Comparison of ENCODE assay signal across 27 cellular contexts in the genomic region with DNA sequence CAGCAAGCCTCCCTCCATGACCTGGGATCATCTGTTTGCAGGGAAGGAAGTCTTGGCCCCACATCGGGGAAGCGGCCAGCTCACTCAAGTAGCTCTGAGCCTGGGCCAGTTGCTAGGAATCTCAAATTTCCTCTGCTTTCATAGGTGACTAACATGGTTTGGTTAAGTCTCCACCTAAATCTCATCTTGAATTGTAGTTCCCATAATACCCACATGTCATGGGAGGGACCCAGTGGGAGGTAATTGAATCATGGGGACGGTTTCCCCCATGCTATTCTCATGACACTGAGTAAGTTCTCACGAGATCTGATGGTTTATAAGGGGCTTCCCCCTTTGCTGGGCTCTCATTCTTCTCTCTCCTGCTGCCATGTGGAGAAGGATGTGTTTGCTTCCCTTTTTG.
DNase-seq lines count a peak whose midpoint lies in the region; ATAC-seq and TF ChIP-seq lines count a peak whose summit lies in the region.
"Had no signal": no experiment of that assay in that cellular context is flagged by ENCODE, and none has a peak within 500 bp of the region (broad histone marks: within the 10 kb centered on the region; RNA-seq: fewer than 3 reads in every experiment).

No MANE protein-coding gene starts in this region.

- no peak for TF ChIP-seq POLR2A in sigmoid colon (IDR thresholded peaks at IDR 0.05)

- H3K9me3 ChIP-seq in sigmoid colon: no peaks in the 10 kb centered on the region
- H3K9me3 ChIP-seq: left ventricle myocardium inferior, pancreas, transverse colon had no signal

- ATAC-seq in activated naive CD8-positive, alpha-beta T cell treated with anti-CD3 and anti-CD28 coated beads, Interleukin-2, amount 50 U/mL, for 24 hours: peak; percentile 37
- ATAC-seq: Panc1, pancreas had no signal

- peaks cover 0 to 6% (median 4%) of the 10 kb centered on the region in 4 donors for H3K4me1 ChIP-seq in sigmoid colon
- H3K4me1 ChIP-seq: pancreas had no signal

- H3K27ac ChIP-seq in RWPE1 (no peak overlapping the region), sigmoid colon (no peak overlapping the region)
- H3K27ac ChIP-seq: left ventricle myocardium inferior, pancreas, transverse colon had no signal

- no peak for TF ChIP-seq EP300 in sigmoid colon (IDR thresholded peaks at IDR 0.05)

- POLR2A ChIA-PET in activated CD4-positive, alpha-beta memory T cell treated with anti-CD3 and anti-CD28 coated beads for 36 hours (lab: Charles Lee): interaction anchor here (1.3 to 1.8 kb wide), 3 partner anchors 40 to 74 kb away, joined by 3 to 12 read pairs (median 6); no protein-coding TSS in a partner anchor
- POLR2A ChIA-PET in activated CD4-positive, alpha-beta memory T cell treated with anti-CD3 and anti-CD28 coated beads, Interleukin-2, amount 10 ng/mL, durations not matched to agents 7 days and 5 days (lab: Charles Lee): no interaction called here
- POLR2A ChIA-PET in RWPE1 (lab: Yijun Ruan, JAX; ENCODE audit: low non-redundant PET): no interaction called here

- no peak overlapping the region for H3K4me3 ChIP-seq in sigmoid colon
- H3K4me3 ChIP-seq: left ventricle myocardium inferior, pancreas, transverse colon had no signal

- no peaks in the 10 kb centered on the region for H3K36me3 ChIP-seq in sigmoid colon
- H3K36me3 ChIP-seq: left ventricle myocardium inferior, pancreas, transverse colon had no signal

- no peak overlapping the region for H3K4me3 Mint-ChIP-seq in activated CD4-positive, alpha-beta memory T cell treated with anti-CD3 and anti-CD28 coated beads for 36 hours
- H3K4me3 Mint-ChIP-seq in activated CD4-positive, alpha-beta memory T cell treated with anti-CD3 and anti-CD28 coated beads, Interleukin-2, amount 10 ng/mL, durations not matched to agents 7 days and 5 days: no peak overlapping the region
- H3K4me3 Mint-ChIP-seq in activated naive CD8-positive, alpha-beta T cell treated with anti-CD3 and anti-CD28 coated beads, Interleukin-2, amount 50 U/mL, for 24 hours: no peak overlapping the region
- H3K4me3 Mint-ChIP-seq: CD4-positive, alpha-beta memory T cell; IgD-negative memory B cell had no signal

- CTCF ChIA-PET in activated CD4-positive, alpha-beta memory T cell treated with anti-CD3 and anti-CD28 coated beads for 36 hours (lab: Charles Lee): interaction anchor here (1.0 to 2.2 kb wide), 2 partner anchors 28 to 68 kb away, joined by 3 to 10 read pairs; no protein-coding TSS in a partner anchor
- CTCF ChIA-PET in activated CD4-positive, alpha-beta memory T cell treated with anti-CD3 and anti-CD28 coated beads, Interleukin-2, amount 10 ng/mL, durations not matched to agents 7 days and 5 days (lab: Charles Lee): no interaction called here
- CTCF ChIA-PET in RWPE1 (lab: Yijun Ruan, JAX): no interaction called here

- TF ChIP-seq CTCF in RWPE1 (conservative IDR thresholded peaks at IDR 0.05; ENCODE audit: low read depth) (no peak), sigmoid colon (IDR thresholded peaks at IDR 0.05) (no peak)

- H3K27me3 Mint-ChIP-seq in activated CD4-positive, alpha-beta memory T cell treated with anti-CD3 and anti-CD28 coated beads for 36 hours: no peaks in the 10 kb centered on the region
- no peaks in the 10 kb centered on the region for H3K27me3 Mint-ChIP-seq in activated CD4-positive, alpha-beta memory T cell treated with anti-CD3 and anti-CD28 coated beads, Interleukin-2, amount 10 ng/mL, durations not matched to agents 7 days and 5 days
- no peaks in the 10 kb centered on the region for H3K27me3 Mint-ChIP-seq in activated naive CD8-positive, alpha-beta T cell treated with anti-CD3 and anti-CD28 coated beads, Interleukin-2, amount 50 U/mL, for 24 hours
- H3K27me3 Mint-ChIP-seq: CD4-positive, alpha-beta memory T cell; IgD-negative memory B cell had no signal

- peak overlapping the region; percentile 69 for H3K27ac Mint-ChIP-seq in activated CD4-positive, alpha-beta memory T cell treated with anti-CD3 and anti-CD28 coated beads for 36 hours
- H3K27ac Mint-ChIP-seq in activated CD4-positive, alpha-beta memory T cell treated with anti-CD3 and anti-CD28 coated beads, Interleukin-2, amount 10 ng/mL, durations not matched to agents 7 days and 5 days: no peak overlapping the region
- peak overlapping the region; percentile 67 for H3K27ac Mint-ChIP-seq in activated naive CD8-positive, alpha-beta T cell treated with anti-CD3 and anti-CD28 coated beads, Interleukin-2, amount 50 U/mL, for 24 hours
- H3K27ac Mint-ChIP-seq: CD4-positive, alpha-beta memory T cell; IgD-negative memory B cell had no signal

- H3K27me3 ChIP-seq in sigmoid colon: no peaks in the 10 kb centered on the region
- H3K27me3 ChIP-seq: pancreas, transverse colon had no signal

- H3K9me3 Mint-ChIP-seq in activated CD4-positive, alpha-beta memory T cell treated with anti-CD3 and anti-CD28 coated beads for 36 hours: peaks cover 13% of the 10 kb centered on the region
- H3K9me3 Mint-ChIP-seq in activated CD4-positive, alpha-beta memory T cell treated with anti-CD3 and anti-CD28 coated beads, Interleukin-2, amount 10 ng/mL, durations not matched to agents 7 days and 5 days: no peaks in the 10 kb centered on the region
- H3K9me3 Mint-ChIP-seq in activated naive CD8-positive, alpha-beta T cell treated with anti-CD3 and anti-CD28 coated beads, Interleukin-2, amount 50 U/mL, for 24 hours: peaks cover 4% of the 10 kb centered on the region
- H3K9me3 Mint-ChIP-seq: CD4-positive, alpha-beta memory T cell had no signal

- H3K36me3 Mint-ChIP-seq in activated CD4-positive, alpha-beta memory T cell treated with anti-CD3 and anti-CD28 coated beads for 36 hours: peaks cover 3% of the 10 kb centered on the region
- H3K36me3 Mint-ChIP-seq in activated CD4-positive, alpha-beta memory T cell treated with anti-CD3 and anti-CD28 coated beads, Interleukin-2, amount 10 ng/mL, durations not matched to agents 7 days and 5 days (ENCODE audit: low read depth): no peaks in the 10 kb centered on the region
- H3K36me3 Mint-ChIP-seq in activated naive CD8-positive, alpha-beta T cell treated with anti-CD3 and anti-CD28 coated beads, Interleukin-2, amount 50 U/mL, for 24 hours (ENCODE audit: low read depth): peaks cover 3% of the 10 kb centered on the region
- H3K36me3 Mint-ChIP-seq: CD4-positive, alpha-beta memory T cell had no signal

- 84 to 95% methylated on average over 4 of the region's 4 CpGs for WGBS in sigmoid colon, 2 donors

- intact Hi-C loops in activated CD4-positive, alpha-beta memory T cell treated with anti-CD3 and anti-CD28 coated beads for 36 hours (cut with micrococcal nuclease): no loop called here
- intact Hi-C loops in sigmoid colon (cut with DNase I): loop anchor here (10.0 kb wide), 1 partner anchor 398 kb away; no protein-coding TSS in a partner anchor

- peaks cover 33% of the 10 kb centered on the region for H3K4me1 Mint-ChIP-seq in activated CD4-positive, alpha-beta memory T cell treated with anti-CD3 and anti-CD28 coated beads for 36 hours (ENCODE audit: low read depth)
- H3K4me1 Mint-ChIP-seq in activated CD4-positive, alpha-beta memory T cell treated with anti-CD3 and anti-CD28 coated beads, Interleukin-2, amount 10 ng/mL, durations not matched to agents 7 days and 5 days: peaks cover 2% of the 10 kb centered on the region
- peaks cover 56% of the 10 kb centered on the region for H3K4me1 Mint-ChIP-seq in activated naive CD8-positive, alpha-beta T cell treated with anti-CD3 and anti-CD28 coated beads, Interleukin-2, amount 50 U/mL, for 24 hours

- DNase-seq in activated CD4-positive, alpha-beta memory T cell treated with anti-CD3 and anti-CD28 coated beads for 36 hours: peak; percentile 34
- no peak for DNase-seq in activated CD4-positive, alpha-beta memory T cell treated with anti-CD3 and anti-CD28 coated beads, Interleukin-2, amount 10 ng/mL, durations not matched to agents 7 days and 5 days
- DNase-seq in stimulated activated CD4-positive, alpha-beta T cell treated with anti-CD3 and anti-CD28 coated beads, Interleukin-4, amount 100 ng/mL, for 24 hours: peak; percentile 37
- DNase-seq in stimulated activated CD4-positive, alpha-beta T cell treated with anti-CD3 and anti-CD28 coated beads, Interleukin-12 subunit alpha, Interleukin-12 subunit beta, amount 100 ng/mL, for 4 hours: no peak
- DNase-seq in activated naive CD8-positive, alpha-beta T cell treated with anti-CD3 and anti-CD28 coated beads, Interleukin-2, amount 50 U/mL, for 24 hours: no peak
- peak; percentile 34 for DNase-seq in stimulated activated CD8-positive, alpha-beta memory T cell treated with anti-CD3 and anti-CD28 coated beads, Interleukin-4, amount 100 ng/mL, for 48 hours
- no peak for DNase-seq in RWPE1 (ENCODE audit: low spot score)
- DNase-seq in sigmoid colon: no peak
- DNase-seq: AML-193; aorta; caudate nucleus; CD4-positive, alpha-beta memory T cell; cortex of kidney; effector memory CD4-positive, alpha-beta T cell; glutamatergic neuron; islet precursor cell; left ventricle myocardium inferior; mesendoderm; NCI-H146; NCI-H748 treated with DMSO at 0.1 percent for 48 hours; pancreas; retina; SHP77 treated with DMSO at 0.1 percent for 48 hours; small intestine; transverse colon had no signal

Comparison
In these comparisons a context has a peak if more than half of its experiments do, and no peak if none do; other contexts are left out.
1. DNase-seq: peak in activated CD4-positive, alpha-beta memory T cell treated with anti-CD3 and anti-CD28 coated beads for 36 hours (single experiment), stimulated activated CD4-positive, alpha-beta T cell treated with anti-CD3 and anti-CD28 coated beads, Interleukin-4, amount 100 ng/mL, for 24 hours (single experiment) and stimulated activated CD8-positive, alpha-beta memory T cell treated with anti-CD3 and anti-CD28 coated beads, Interleukin-4, amount 100 ng/mL, for 48 hours (single experiment); none in activated CD4-positive, alpha-beta memory T cell treated with anti-CD3 and anti-CD28 coated beads, Interleukin-2, amount 10 ng/mL, durations not matched to agents 7 days and 5 days (single experiment), stimulated activated CD4-positive, alpha-beta T cell treated with anti-CD3 and anti-CD28 coated beads, Interleukin-12 subunit alpha, Interleukin-12 subunit beta, amount 100 ng/mL, for 4 hours (single experiment), activated naive CD8-positive, alpha-beta T cell treated with anti-CD3 and anti-CD28 coated beads, Interleukin-2, amount 50 U/mL, for 24 hours (single experiment), RWPE1 (single experiment) and sigmoid colon (single experiment).